Comparison of ENCODE assay signal across 21 cellular contexts in genomic region chr5:121429761-121430160, GRCh38.
"Had no signal": no experiment of that assay in that cellular context is flagged by ENCODE, and none has a peak within 500 bp of the region (broad histone marks: within the 10 kb centered on the region; RNA-seq: fewer than 3 reads in every experiment).

No MANE protein-coding gene starts in this region.

- ATAC-seq: activated CD4-positive, alpha-beta T cell treated with anti-CD3 and anti-CD28 coated beads for 36 hours; activated T-helper 17 cell treated with anti-CD3 and anti-CD28 coated beads, Interleukin-2, amount 50 U/mL, for 72 hours; left lung had no signal

- DNase-seq: activated CD4-positive, alpha-beta T cell treated with anti-CD3 and anti-CD28 coated beads for 36 hours; activated CD4-positive, alpha-beta T cell treated with anti-CD3 and anti-CD28 coated beads, Interleukin-2, amount 50 U/mL, for 4 hours; activated CD8-positive, alpha-beta memory T cell treated with anti-CD3 and anti-CD28 coated beads for 24 hours; activated CD8-positive, alpha-beta memory T cell treated with anti-CD3 and anti-CD28 coated beads, Interleukin-2, amount 50 U/mL, for 4 hours; activated naive CD4-positive, alpha-beta T cell treated with Interleukin-2 at 50 U/mL for 16 hours; activated naive CD8-positive, alpha-beta T cell treated with anti-CD3 and anti-CD28 coated beads for 36 hours; activated T-cell treated with anti-CD3 and anti-CD28 coated beads, Interleukin-2, amount 50 U/mL, for 24 hours; amniotic stem cell; cortex of kidney; foreskin melanocyte; glutamatergic neuron; hippocampal formation; kidney glomerular epithelial cell; left lung; naive B cell; retina; stimulated activated CD4-positive, alpha-beta T cell treated with anti-CD3 and anti-CD28 coated beads, Interleukin-4, amount 100 ng/mL, for 24 hours; stimulated activated naive CD4-positive, alpha-beta T cell treated with Interleukin-2 at 50 U/mL for 16 hours; T-helper 1 cell; upper lobe of left lung had no signal
